ENCODE assay signal across 17 cellular contexts in the genomic region with DNA sequence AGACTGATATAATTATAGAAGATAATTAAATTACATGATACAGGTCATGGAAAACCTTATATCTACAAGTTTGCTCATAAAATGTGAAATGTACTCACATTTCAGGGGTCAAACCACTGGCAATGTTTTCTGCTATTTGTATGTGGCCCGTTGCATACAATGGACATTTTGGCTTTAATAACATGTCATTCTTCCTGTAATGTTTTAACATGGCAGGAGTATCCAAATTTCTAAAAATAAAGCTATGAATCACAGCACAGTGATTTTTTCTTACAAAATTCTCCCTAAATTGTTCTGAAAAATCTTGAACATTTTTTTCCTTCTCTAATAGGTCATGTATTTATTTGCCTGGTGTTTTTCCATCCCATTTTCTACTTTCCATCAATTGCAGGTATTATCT.
DNase-seq lines count a peak whose midpoint lies in the region; ATAC-seq and TF ChIP-seq lines count a peak whose summit lies in the region.
"Had no signal": no experiment of that assay in that cellular context is flagged by ENCODE, and none has a peak within 500 bp of the region (broad histone marks: within the 10 kb centered on the region; RNA-seq: fewer than 3 reads in every experiment).

No MANE protein-coding gene starts in this region.

- no peaks in the 10 kb centered on the region for H3K27me3 Mint-ChIP-seq in Caco-2 (ENCODE audit: insufficient read depth, unreplicated experiment)
- H3K27me3 Mint-ChIP-seq in chondrocyte (ENCODE audit: low read depth) = no peaks in the 10 kb centered on the region
- H3K27me3 Mint-ChIP-seq: B cell had no signal

- H3K36me3 Mint-ChIP-seq in Caco-2 (ENCODE audit: insufficient read depth, unreplicated experiment) (no peaks in the 10 kb centered on the region), chondrocyte (ENCODE audit: low read depth) (no peaks in the 10 kb centered on the region)
- H3K36me3 Mint-ChIP-seq: CD8-positive, alpha-beta T cell had no signal

- POLR2A ChIA-PET in Caco-2 (lab: Charles Lee) = no interaction called here

- TF ChIP-seq CTCF in Caco-2 (IDR thresholded peaks at IDR 0.05; ENCODE audit: insufficient read depth in 1 of 2, low read depth in 1 of 2, low read length in 1 of 2, severe bottlenecking in 1 of 2, unreplicated experiment in 1 of 2) = no peak
- no peak for TF ChIP-seq CTCF in chondrocyte (IDR thresholded peaks at IDR 0.05)
- no peak for TF ChIP-seq CTCF in omental fat pad (IDR thresholded peaks at IDR 0.05)
- TF ChIP-seq CTCF in thoracic aorta (IDR thresholded peaks at IDR 0.05) = no peak
- TF ChIP-seq CTCF in brain microvascular endothelial cell (IDR thresholded peaks at IDR 0.05; ENCODE audit: low read depth, low read length, missing control alignments) = no peak

- no peaks in the 10 kb centered on the region for H3K36me3 ChIP-seq in Caco-2 (ENCODE audit: control insufficient read depth, insufficient read depth, low read length)
- no peaks in the 10 kb centered on the region for H3K36me3 ChIP-seq in thoracic aorta
- H3K36me3 ChIP-seq in brain microvascular endothelial cell (replicated peaks) = no peaks in the 10 kb centered on the region
- H3K36me3 ChIP-seq: BLaER1 treated with 17β-estradiol and CSF1 and Interleukin-3, amounts not matched to agents 10 nM and 100 nM had no signal

- H3K4me3 ChIP-seq in Caco-2 (ENCODE audit: low read depth, low read length) (no peak overlapping the region), thoracic aorta (no peak overlapping the region), brain microvascular endothelial cell (ENCODE audit: low read depth, low read length) (no peak overlapping the region)
- H3K4me3 ChIP-seq: A549; BLaER1 treated with 17β-estradiol and CSF1 and Interleukin-3, amounts not matched to agents 10 nM and 100 nM had no signal

- H3K27me3 ChIP-seq in Caco-2 (replicated peaks; ENCODE audit: control insufficient read depth, insufficient read depth, low read length) = no peaks in the 10 kb centered on the region
- no peaks in the 10 kb centered on the region for H3K27me3 ChIP-seq in thoracic aorta (replicated peaks; ENCODE audit: insufficient read depth)
- no peaks in the 10 kb centered on the region for H3K27me3 ChIP-seq in brain microvascular endothelial cell (replicated peaks)
- H3K27me3 ChIP-seq: BLaER1 treated with 17β-estradiol and CSF1 and Interleukin-3, amounts not matched to agents 10 nM and 100 nM had no signal

- CTCF ChIA-PET in Caco-2 (lab: Charles Lee) = no interaction called here

- DNase-seq in Caco-2 (no peak), chondrocyte (ENCODE audit: low spot score) (no peak), omental fat pad (ENCODE audit: low spot score) (no peak), thoracic aorta (ENCODE audit: low spot score) (no peak), brain microvascular endothelial cell (no peak), DMS 273 (lab: John Stamatoyannopoulos, UW; ENCODE audit: unreplicated experiment) (no peak), NCI-H1694 treated with DMSO at 0.1 percent for 48 hours (lab: John Stamatoyannopoulos, UW) (no peak)
- DNase-seq: AML-193; CD4-positive, alpha-beta T cell; CD8-positive, alpha-beta T cell; DMS79 treated with DMSO at 0.1 percent for 48 hours; GF-D8 had no signal

- H3K27ac Mint-ChIP-seq in Caco-2 (ENCODE audit: unreplicated experiment) = peak overlapping the region; percentile 53
- H3K27ac Mint-ChIP-seq in chondrocyte (ENCODE audit: unreplicated experiment) = peak overlapping the region; percentile 53
- H3K27ac Mint-ChIP-seq: B cell; CD4-positive, alpha-beta T cell; CD8-positive, alpha-beta T cell had no signal

- H3K4me1 ChIP-seq in Caco-2 (peaks cover 16% of the 10 kb centered on the region), thoracic aorta (ENCODE audit: control insufficient read depth in 1 of 2, low read depth in 2 of 2) (peaks cover 17 to 20% of the 10 kb centered on the region in 2 donors)
- H3K4me1 ChIP-seq: A549; BLaER1 treated with 17β-estradiol and CSF1 and Interleukin-3, amounts not matched to agents 10 nM and 100 nM had no signal

- no peaks in the 10 kb centered on the region for H3K9me3 ChIP-seq in Caco-2
- H3K9me3 ChIP-seq in thoracic aorta = no peaks in the 10 kb centered on the region
- H3K9me3 ChIP-seq: A549 had no signal

- peak; percentile 71 for ATAC-seq in omental fat pad (ENCODE audit: low FRiP score)
- no peak for ATAC-seq in thoracic aorta (ENCODE audit: insufficient number of reproducible peaks, low FRiP score, low read depth)
- ATAC-seq: A549; CD8-positive, alpha-beta T cell had no signal

- intact Hi-C loops in Caco-2 (cut with micrococcal nuclease; ENCODE audit: unreplicated experiment) = loop anchor here (1.0 kb wide), 1 partner anchor 9 kb away; no protein-coding TSS in a partner anchor

- in situ Hi-C loops in brain microvascular endothelial cell (cut with HindIII; ENCODE audit: low pct_ligation_motif_present, low sequenced_read_pairs) = no loop called here

- H3K27ac ChIP-seq in thoracic aorta = peak overlapping the region; percentile 10 to 65
- no peak overlapping the region for H3K27ac ChIP-seq in brain microvascular endothelial cell
- H3K27ac ChIP-seq: 22Rv1; A549; BLaER1 treated with 17β-estradiol and CSF1 and Interleukin-3, amounts not matched to agents 10 nM and 100 nM; C4-2B had no signal

- H3K4me1 Mint-ChIP-seq in Caco-2 (ENCODE audit: low read depth, unreplicated experiment) = no peaks in the 10 kb centered on the region
- H3K4me1 Mint-ChIP-seq in chondrocyte (ENCODE audit: low read depth) = peaks cover 31% of the 10 kb centered on the region
- H3K4me1 Mint-ChIP-seq: B cell had no signal

- no peak overlapping the region for H3K4me3 Mint-ChIP-seq in Caco-2 (ENCODE audit: unreplicated experiment)
- H3K4me3 Mint-ChIP-seq in chondrocyte (ENCODE audit: unreplicated experiment) = no peak overlapping the region
- H3K4me3 Mint-ChIP-seq: B cell; CD4-positive, alpha-beta T cell; CD8-positive, alpha-beta T cell had no signal

- BruUV-seq in Caco-2 (replicated peaks; lab: Mats Ljungman, UMichigan) = no TSS peak

- H3K9me3 Mint-ChIP-seq in Caco-2 (ENCODE audit: unreplicated experiment) = no peaks in the 10 kb centered on the region
- H3K9me3 Mint-ChIP-seq in chondrocyte (ENCODE audit: low read depth) = peaks cover 4% of the 10 kb centered on the region
- H3K9me3 Mint-ChIP-seq: CD4-positive, alpha-beta T cell; CD8-positive, alpha-beta T cell had no signal
